ENCODE assay signal across 20 cellular contexts in genomic region chr3:60104045-60104444, GRCh38.
"Had no signal": no experiment of that assay in that cellular context is flagged by ENCODE, and none has a peak within 500 bp of the region (broad histone marks: within the 10 kb centered on the region; RNA-seq: fewer than 3 reads in every experiment).

No MANE protein-coding gene starts in this region.

- H3K9me3 Mint-ChIP-seq: dendritic cell treated with granulocyte-macrophage colony-stimulating factor and Interleukin-4, amounts not matched to agents 40 ng/mL and 50 ng/mL, for 4 days; memory B cell had no signal

- H3K4me3 ChIP-seq: esophagus muscularis mucosa, gastroesophageal sphincter, heart left ventricle, pancreas, right lobe of liver, stomach had no signal

- H3K4me3 Mint-ChIP-seq: activated CD4-positive, alpha-beta T cell treated with anti-CD3 and anti-CD28 coated beads, Interleukin-2, amount 10 ng/mL, durations not matched to agents 7 days and 5 days; dendritic cell treated with granulocyte-macrophage colony-stimulating factor and Interleukin-4, amounts not matched to agents 40 ng/mL and 50 ng/mL, for 4 days; memory B cell had no signal

- H3K9me3 ChIP-seq: esophagus muscularis mucosa, gastroesophageal sphincter, heart left ventricle, neutrophil, pancreas, right lobe of liver, stomach had no signal

- H3K36me3 Mint-ChIP-seq: memory B cell had no signal

- H3K27me3 ChIP-seq: esophagus muscularis mucosa, gastroesophageal sphincter, heart left ventricle, neutrophil, pancreas, right lobe of liver, stomach had no signal

- DNase-seq: activated CD4-positive, alpha-beta T cell treated with anti-CD3 and anti-CD28 coated beads, Interleukin-2, amount 10 ng/mL, durations not matched to agents 7 days and 5 days; activated CD8-positive, alpha-beta memory T cell treated with anti-CD3 and anti-CD28 coated beads, Interleukin-2, amount 50 U/mL, for 4 hours; activated gamma-delta T cell; activated T-cell treated with anti-CD3 and anti-CD28 coated beads, Interleukin-2, amount 50 U/mL, for 48 hours; effector CD8-positive, alpha-beta T cell; heart left ventricle; kidney glomerular epithelial cell; left ventricle myocardium superior; pancreas; right lobe of liver; stimulated activated CD4-positive, alpha-beta T cell treated with anti-CD3 and anti-CD28 coated beads, Interleukin-15, amount 100 ng/mL, for 24 hours; stimulated activated CD4-positive, alpha-beta T cell treated with anti-CD3 and anti-CD28 coated beads, Interleukin-2, amount 100 ng/mL, for 48 hours; stomach; T1000; trophoblast cell had no signal

- H3K4me1 Mint-ChIP-seq: memory B cell had no signal

- H3K4me1 ChIP-seq: esophagus muscularis mucosa, gastroesophageal sphincter, pancreas, right lobe of liver had no signal

- ATAC-seq: gastroesophageal sphincter, heart left ventricle, left ventricle myocardium superior, pancreas, right lobe of liver had no signal

- H3K36me3 ChIP-seq: esophagus muscularis mucosa, gastroesophageal sphincter, heart left ventricle, neutrophil, pancreas, right lobe of liver, stomach had no signal

- H3K27ac ChIP-seq: esophagus muscularis mucosa, gastroesophageal sphincter, heart left ventricle, neutrophil, pancreas, right lobe of liver, stomach had no signal

- H3K27ac Mint-ChIP-seq: activated CD4-positive, alpha-beta T cell treated with anti-CD3 and anti-CD28 coated beads, Interleukin-2, amount 10 ng/mL, durations not matched to agents 7 days and 5 days; dendritic cell treated with granulocyte-macrophage colony-stimulating factor and Interleukin-4, amounts not matched to agents 40 ng/mL and 50 ng/mL, for 4 days; memory B cell had no signal

- H3K27me3 Mint-ChIP-seq: activated CD4-positive, alpha-beta T cell treated with anti-CD3 and anti-CD28 coated beads, Interleukin-2, amount 10 ng/mL, durations not matched to agents 7 days and 5 days; dendritic cell treated with granulocyte-macrophage colony-stimulating factor and Interleukin-4, amounts not matched to agents 40 ng/mL and 50 ng/mL, for 4 days had no signal
